In the genomic region with DNA sequence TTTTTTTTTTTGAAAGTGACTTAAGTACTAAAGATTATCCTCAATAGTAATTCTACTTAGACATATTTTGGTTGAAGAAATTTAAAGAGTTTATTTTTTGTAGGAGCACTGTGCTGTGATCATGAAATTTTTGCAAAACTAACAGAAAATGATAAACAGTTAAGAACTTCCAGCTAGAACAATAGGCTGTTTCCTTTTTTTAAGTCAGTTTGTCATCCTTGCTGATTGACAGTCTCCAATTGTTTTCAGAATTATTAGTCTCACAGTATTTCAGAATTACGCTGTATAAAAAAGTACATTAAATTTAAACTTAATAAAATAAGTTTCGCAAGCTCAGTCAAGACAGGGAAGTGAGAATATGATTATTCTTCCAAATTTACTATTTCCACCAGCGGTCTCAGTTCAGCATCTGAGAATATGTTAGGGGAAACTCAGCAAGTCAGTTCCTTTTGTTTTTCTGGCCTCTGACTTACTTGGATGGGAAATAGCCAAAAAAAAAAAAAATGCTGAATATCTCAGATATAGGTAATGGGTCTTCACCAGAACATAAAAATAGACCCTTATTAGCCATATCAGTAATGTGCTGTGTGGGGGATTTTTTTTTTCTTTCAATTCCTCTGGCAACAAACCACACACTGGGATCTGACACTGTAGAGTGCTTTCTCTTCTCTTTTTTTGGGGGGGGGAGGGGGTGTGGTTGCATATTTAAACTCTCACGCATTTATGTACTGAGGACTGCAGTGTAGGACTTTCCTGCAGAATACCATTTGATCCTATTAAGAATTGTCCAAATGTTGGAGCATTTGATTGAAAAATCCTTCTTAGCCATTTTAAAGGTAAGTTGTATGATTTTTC, we compare ENCODE assay signal across 3 cellular contexts.
A peak's percentile ranks its signal among the peaks of the same experiment; 100 is the strongest.
TF ChIP-seq lines count a peak whose summit lies in the region.

A gene (plus strand): TSS at position 732 of the 855 bp plus-strand sequence. CDS start 8,099 bp downstream, outside the sequence.

TF ChIP-seq in liver, 16 proteins besides CTCF, POLR2A, EP300 and RAD21 (continued from another document):
- TF ChIP-seq SP1 (IDR thresholded peaks at IDR 0.05) (peak; percentile 7), TAF1 (conservative IDR thresholded peaks at IDR 0.05) (no peak), EGR1 (IDR thresholded peaks at IDR 0.05; ENCODE audit: low read depth in 2 of 2) (no peak), YY1 (IDR thresholded peaks at IDR 0.05) (no peak), HNF4G (IDR thresholded peaks at IDR 0.05) (no peak), HNF4A (conservative IDR thresholded peaks at IDR 0.05) (no peak), FOXA2 (IDR thresholded peaks at IDR 0.05) (no peak)
- TF ChIP-seq, protein P1, sequence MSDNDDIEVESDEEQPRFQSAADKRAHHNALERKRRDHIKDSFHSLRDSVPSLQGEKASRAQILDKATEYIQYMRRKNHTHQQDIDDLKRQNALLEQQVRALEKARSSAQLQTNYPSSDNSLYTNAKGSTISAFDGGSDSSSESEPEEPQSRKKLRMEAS (IDR thresholded peaks at IDR 0.05), result no peak
- TF ChIP-seq, protein P2, sequence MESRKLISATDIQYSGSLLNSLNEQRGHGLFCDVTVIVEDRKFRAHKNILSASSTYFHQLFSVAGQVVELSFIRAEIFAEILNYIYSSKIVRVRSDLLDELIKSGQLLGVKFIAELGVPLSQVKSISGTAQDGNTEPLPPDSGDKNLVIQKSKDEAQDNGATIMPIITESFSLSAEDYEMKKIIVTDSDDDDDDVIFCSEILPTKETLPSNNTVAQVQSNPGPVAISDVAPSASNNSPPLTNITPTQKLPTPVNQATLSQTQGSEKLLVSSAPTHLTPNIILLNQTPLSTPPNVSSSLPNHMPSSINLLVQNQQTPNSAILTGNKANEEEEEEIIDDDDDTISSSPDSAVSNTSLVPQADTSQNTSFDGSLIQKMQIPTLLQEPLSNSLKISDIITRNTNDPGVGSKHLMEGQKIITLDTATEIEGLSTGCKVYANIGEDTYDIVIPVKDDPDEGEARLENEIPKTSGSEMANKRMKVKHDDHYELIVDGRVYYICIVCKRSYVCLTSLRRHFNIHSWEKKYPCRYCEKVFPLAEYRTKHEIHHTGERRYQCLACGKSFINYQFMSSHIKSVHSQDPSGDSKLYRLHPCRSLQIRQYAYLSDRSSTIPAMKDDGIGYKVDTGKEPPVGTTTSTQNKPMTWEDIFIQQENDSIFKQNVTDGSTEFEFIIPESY (IDR thresholded peaks at IDR 0.05), result no peak
- TF ChIP-seq, protein P3, sequence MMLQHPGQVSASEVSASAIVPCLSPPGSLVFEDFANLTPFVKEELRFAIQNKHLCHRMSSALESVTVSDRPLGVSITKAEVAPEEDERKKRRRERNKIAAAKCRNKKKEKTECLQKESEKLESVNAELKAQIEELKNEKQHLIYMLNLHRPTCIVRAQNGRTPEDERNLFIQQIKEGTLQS (IDR thresholded peaks at IDR 0.05), result no peak
- TF ChIP-seq, protein P4, sequence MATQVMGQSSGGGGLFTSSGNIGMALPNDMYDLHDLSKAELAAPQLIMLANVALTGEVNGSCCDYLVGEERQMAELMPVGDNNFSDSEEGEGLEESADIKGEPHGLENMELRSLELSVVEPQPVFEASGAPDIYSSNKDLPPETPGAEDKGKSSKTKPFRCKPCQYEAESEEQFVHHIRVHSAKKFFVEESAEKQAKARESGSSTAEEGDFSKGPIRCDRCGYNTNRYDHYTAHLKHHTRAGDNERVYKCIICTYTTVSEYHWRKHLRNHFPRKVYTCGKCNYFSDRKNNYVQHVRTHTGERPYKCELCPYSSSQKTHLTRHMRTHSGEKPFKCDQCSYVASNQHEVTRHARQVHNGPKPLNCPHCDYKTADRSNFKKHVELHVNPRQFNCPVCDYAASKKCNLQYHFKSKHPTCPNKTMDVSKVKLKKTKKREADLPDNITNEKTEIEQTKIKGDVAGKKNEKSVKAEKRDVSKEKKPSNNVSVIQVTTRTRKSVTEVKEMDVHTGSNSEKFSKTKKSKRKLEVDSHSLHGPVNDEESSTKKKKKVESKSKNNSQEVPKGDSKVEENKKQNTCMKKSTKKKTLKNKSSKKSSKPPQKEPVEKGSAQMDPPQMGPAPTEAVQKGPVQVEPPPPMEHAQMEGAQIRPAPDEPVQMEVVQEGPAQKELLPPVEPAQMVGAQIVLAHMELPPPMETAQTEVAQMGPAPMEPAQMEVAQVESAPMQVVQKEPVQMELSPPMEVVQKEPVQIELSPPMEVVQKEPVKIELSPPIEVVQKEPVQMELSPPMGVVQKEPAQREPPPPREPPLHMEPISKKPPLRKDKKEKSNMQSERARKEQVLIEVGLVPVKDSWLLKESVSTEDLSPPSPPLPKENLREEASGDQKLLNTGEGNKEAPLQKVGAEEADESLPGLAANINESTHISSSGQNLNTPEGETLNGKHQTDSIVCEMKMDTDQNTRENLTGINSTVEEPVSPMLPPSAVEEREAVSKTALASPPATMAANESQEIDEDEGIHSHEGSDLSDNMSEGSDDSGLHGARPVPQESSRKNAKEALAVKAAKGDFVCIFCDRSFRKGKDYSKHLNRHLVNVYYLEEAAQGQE (IDR thresholded peaks at IDR 0.05), result no peak

TF ChIP-seq in HepG2, 621 proteins besides CTCF, POLR2A, EP300 and RAD21 (continued from another document):
- TF ChIP-seq, protein P5, sequence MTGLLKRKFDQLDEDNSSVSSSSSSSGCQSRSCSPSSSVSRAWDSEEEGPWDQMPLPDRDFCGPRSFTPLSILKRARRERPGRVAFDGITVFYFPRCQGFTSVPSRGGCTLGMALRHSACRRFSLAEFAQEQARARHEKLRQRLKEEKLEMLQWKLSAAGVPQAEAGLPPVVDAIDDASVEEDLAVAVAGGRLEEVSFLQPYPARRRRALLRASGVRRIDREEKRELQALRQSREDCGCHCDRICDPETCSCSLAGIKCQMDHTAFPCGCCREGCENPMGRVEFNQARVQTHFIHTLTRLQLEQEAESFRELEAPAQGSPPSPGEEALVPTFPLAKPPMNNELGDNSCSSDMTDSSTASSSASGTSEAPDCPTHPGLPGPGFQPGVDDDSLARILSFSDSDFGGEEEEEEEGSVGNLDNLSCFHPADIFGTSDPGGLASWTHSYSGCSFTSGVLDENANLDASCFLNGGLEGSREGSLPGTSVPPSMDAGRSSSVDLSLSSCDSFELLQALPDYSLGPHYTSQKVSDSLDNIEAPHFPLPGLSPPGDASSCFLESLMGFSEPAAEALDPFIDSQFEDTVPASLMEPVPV (CRISPR knock-in tag; IDR thresholded peaks at IDR 0.05), result no peak
- no peak for TF ChIP-seq RARA (CRISPR knock-in tag; IDR thresholded peaks at IDR 0.05)

TF ChIP-seq in HEK293T, 16 proteins besides CTCF, POLR2A, EP300 and RAD21 (continued from another document):
- TF ChIP-seq, protein P6, sequence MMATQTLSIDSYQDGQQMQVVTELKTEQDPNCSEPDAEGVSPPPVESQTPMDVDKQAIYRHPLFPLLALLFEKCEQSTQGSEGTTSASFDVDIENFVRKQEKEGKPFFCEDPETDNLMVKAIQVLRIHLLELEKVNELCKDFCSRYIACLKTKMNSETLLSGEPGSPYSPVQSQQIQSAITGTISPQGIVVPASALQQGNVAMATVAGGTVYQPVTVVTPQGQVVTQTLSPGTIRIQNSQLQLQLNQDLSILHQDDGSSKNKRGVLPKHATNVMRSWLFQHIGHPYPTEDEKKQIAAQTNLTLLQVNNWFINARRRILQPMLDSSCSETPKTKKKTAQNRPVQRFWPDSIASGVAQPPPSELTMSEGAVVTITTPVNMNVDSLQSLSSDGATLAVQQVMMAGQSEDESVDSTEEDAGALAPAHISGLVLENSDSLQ (IDR thresholded peaks at IDR 0.05), result no peak
- no peak for TF ChIP-seq CTBP1 (IDR thresholded peaks at IDR 0.05; ENCODE audit: borderline replicate concordance)
- TF ChIP-seq ZNF384 (IDR thresholded peaks at IDR 0.05), result no peak
- TF ChIP-seq FOXA1 (IDR thresholded peaks at IDR 0.05), result no peak
- TF ChIP-seq NFRKB (IDR thresholded peaks at IDR 0.05), result no peak
